ENCODE assay signal across 1 cellular context in the genomic region with DNA sequence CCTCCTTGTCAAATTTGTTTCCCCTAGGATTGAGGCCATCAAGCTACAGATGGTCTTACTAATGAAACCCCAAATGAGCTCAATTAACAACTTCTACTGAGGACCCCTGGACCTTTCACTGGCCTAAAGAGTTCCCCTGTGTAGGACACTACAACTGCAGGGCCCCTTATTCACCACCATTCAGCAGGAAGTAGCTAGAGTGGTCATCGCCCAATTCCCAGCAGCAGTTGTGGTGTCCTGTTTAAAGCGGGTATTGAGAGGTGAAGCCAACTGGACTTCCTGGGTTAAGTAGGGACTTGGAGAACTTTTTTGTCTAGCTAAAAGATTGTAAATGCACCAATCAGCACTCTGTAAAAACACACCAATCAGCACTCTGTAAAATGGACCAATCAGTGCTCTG.
TF ChIP-seq lines count a peak whose summit lies in the region.

No MANE protein-coding gene starts in this region.

TF ChIP-seq in HCT116, 20 proteins besides CTCF, POLR2A, EP300 and RAD21 (continued from another document):
- no peak for TF ChIP-seq ZBTB33 (IDR thresholded peaks at IDR 0.05; ENCODE audit: extremely low read depth, insufficient replicate concordance, low read length)
